Comparison of ENCODE assay signal across 17 cellular contexts in genomic region chr2:235591231-235591730, GRCh38.
"Had no signal": no experiment of that assay in that cellular context is flagged by ENCODE, and none has a peak within 500 bp of the region (broad histone marks: within the 10 kb centered on the region; RNA-seq: fewer than 3 reads in every experiment).

No MANE protein-coding gene starts in this region.

- H3K9me3 Mint-ChIP-seq: nephron progenitor cell; stimulated activated naive B cell treated with anti-CD40 and anti-IgM and Interleukin-4, amounts not matched to agents 10 μg/mL and 1 μg/mL and 100 μg/mL, for 72 hours; stimulated activated naive CD8-positive, alpha-beta T cell treated with anti-CD3 and anti-CD28 coated beads, Interleukin-15, Interleukin-2, amounts not matched to agents 100 ng/mL and 50 ng/mL, for 24 hours had no signal

- H2AFZ ChIP-seq: parathyroid adenoma had no signal

- H3K27ac ChIP-seq: gastrocnemius medialis, lower lobe of right lung, parathyroid adenoma, prostate gland, right atrium auricular region, sigmoid colon, suprapubic skin, vagina had no signal

- H3K36me3 ChIP-seq: gastrocnemius medialis, lower lobe of right lung, prostate gland, right atrium auricular region, sigmoid colon, suprapubic skin, vagina had no signal

- H3K4me1 Mint-ChIP-seq: stimulated activated naive B cell treated with anti-CD40 and anti-IgM and Interleukin-4, amounts not matched to agents 10 μg/mL and 1 μg/mL and 100 μg/mL, for 72 hours had no signal

- H3K27ac Mint-ChIP-seq: nephron progenitor cell; stimulated activated naive B cell treated with anti-CD40 and anti-IgM and Interleukin-4, amounts not matched to agents 10 μg/mL and 1 μg/mL and 100 μg/mL, for 72 hours; stimulated activated naive CD8-positive, alpha-beta T cell treated with anti-CD3 and anti-CD28 coated beads, Interleukin-15, Interleukin-2, amounts not matched to agents 100 ng/mL and 50 ng/mL, for 24 hours had no signal

- H3K4me3 Mint-ChIP-seq: naive thymus-derived CD8-positive, alpha-beta T cell; nephron progenitor cell; stimulated activated naive B cell treated with anti-CD40 and anti-IgM and Interleukin-4, amounts not matched to agents 10 μg/mL and 1 μg/mL and 100 μg/mL, for 72 hours; stimulated activated naive CD8-positive, alpha-beta T cell treated with anti-CD3 and anti-CD28 coated beads, Interleukin-15, Interleukin-2, amounts not matched to agents 100 ng/mL and 50 ng/mL, for 24 hours had no signal

- H3K27me3 ChIP-seq: dorsolateral prefrontal cortex, gastrocnemius medialis, right atrium auricular region, sigmoid colon, suprapubic skin, vagina had no signal

- H3K4me3 ChIP-seq: dorsolateral prefrontal cortex, gastrocnemius medialis, lower lobe of right lung, prostate gland, right atrium auricular region, sigmoid colon, suprapubic skin, vagina had no signal

- H3K36me3 Mint-ChIP-seq: naive thymus-derived CD8-positive, alpha-beta T cell; stimulated activated naive B cell treated with anti-CD40 and anti-IgM and Interleukin-4, amounts not matched to agents 10 μg/mL and 1 μg/mL and 100 μg/mL, for 72 hours had no signal

- DNase-seq: effector CD4-positive, alpha-beta T cell; gastrocnemius medialis; head of caudate nucleus; left ventricle myocardium superior; lower lobe of right lung; naive thymus-derived CD8-positive, alpha-beta T cell; nephron progenitor cell; sigmoid colon; stimulated activated naive B cell treated with anti-CD40 and anti-IgM and Interleukin-4, amounts not matched to agents 10 μg/mL and 1 μg/mL and 100 μg/mL, for 72 hours; trophoblast cell had no signal

- H3K9ac ChIP-seq: parathyroid adenoma had no signal

- H3K9me3 ChIP-seq: gastrocnemius medialis, lower lobe of right lung, prostate gland, right atrium auricular region, sigmoid colon, suprapubic skin, vagina had no signal

- H3K4me1 ChIP-seq: parathyroid adenoma, prostate gland, suprapubic skin had no signal

- ATAC-seq: gastrocnemius medialis; left ventricle myocardium superior; lower lobe of right lung; naive thymus-derived CD8-positive, alpha-beta T cell; stimulated activated naive B cell treated with anti-CD40 and anti-IgM and Interleukin-4, amounts not matched to agents 10 μg/mL and 1 μg/mL and 100 μg/mL, for 72 hours had no signal
